In genomic region chr9:96436456-96437126, GRCh38 we compare ENCODE assay signal across 21 cellular contexts. TPM values are rescaled to one million over a fixed set of nuclear protein-coding genes. Genes with fewer than 3 reads are reported as not detected.
DNase-seq lines count a peak whose midpoint lies in the region; ATAC-seq, FAIRE-seq and TF ChIP-seq lines count a peak whose summit lies in the region.
"Had no signal": no experiment of that assay in that cellular context is flagged by ENCODE, and none has a peak within 500 bp of the region (broad histone marks: within the 10 kb centered on the region; RNA-seq: fewer than 3 reads in every experiment).

No MANE protein-coding gene starts in this region.

- TF ChIP-seq POLR2A in K562 (conservative IDR thresholded peaks at IDR 0.05), result no peak
- TF ChIP-seq POLR2A in right lobe of liver (IDR thresholded peaks at IDR 0.05), result no peak
- no peak for TF ChIP-seq POLR2A in breast epithelium (IDR thresholded peaks at IDR 0.05)

- 50% methylated on average over 15 of the region's 15 CpGs for WGBS in K562 (ENCODE audit: insufficient coverage, low coverage, missing lambda C conversion rate)
- WGBS in right lobe of liver (ENCODE audit: insufficient coverage, low coverage, low lambda C conversion rate, missing lambda C conversion rate), result 66% methylated on average over 7 of the region's 15 CpGs

- H3K4me3 ChIP-seq in GM23338 (no peak overlapping the region), K562 (no peak overlapping the region), right lobe of liver (no peak overlapping the region), breast epithelium (no peak overlapping the region)
- H3K4me3 ChIP-seq: A549, HAP-1 had no signal

- no peaks in the 10 kb centered on the region for H3K79me2 ChIP-seq in GM23338 (replicated peaks; ENCODE audit: insufficient read depth)
- no peaks in the 10 kb centered on the region for H3K79me2 ChIP-seq in K562 (ENCODE audit: control insufficient read depth, insufficient read depth, low read length)

- BruUV-seq in K562 (replicated peaks; lab: Mats Ljungman, UMichigan), result no TSS peak

- H2AFZ ChIP-seq in GM23338 (peak overlapping the region; percentile 80), K562 (ENCODE audit: low read depth, low read length) (peak overlapping the region; percentile 14)

- H3K27ac Mint-ChIP-seq in GM23338, result no peak overlapping the region
- H3K27ac Mint-ChIP-seq in stimulated activated effector memory CD8-positive, alpha-beta T cell treated with anti-CD3 and anti-CD28 coated beads, Interleukin-12 subunit alpha, Interleukin-12 subunit beta, amount 100 ng/mL, for 72 hours, result no peak overlapping the region
- H3K27ac Mint-ChIP-seq: CD4-positive, alpha-beta T cell had no signal

- no peak for FAIRE-seq in K562 (lab: Jason Lieb, UNC)
- FAIRE-seq: A549, D721Med, H1, HTR-8/SVneo had no signal

- H3K4me2 ChIP-seq in GM23338 (no peak overlapping the region), K562 (ENCODE audit: insufficient read depth, low read length) (no peak overlapping the region)
- H3K4me2 ChIP-seq: A549, KMS-11 had no signal

- H3F3A ChIP-seq in GM23338 (replicated peaks; ENCODE audit: low read depth), result no peaks in the 10 kb centered on the region

- H3K9ac ChIP-seq in K562 (ENCODE audit: insufficient read depth in 1 of 2, low read depth in 2 of 2, low read length in 2 of 2), result peak overlapping the region in 1 of 2 experiments; percentile 54; a peak in 1 of 4 replicates
- H3K9ac ChIP-seq: KMS-11 had no signal

- no peaks in the 10 kb centered on the region for H3K9me2 ChIP-seq in GM23338 (ENCODE audit: insufficient read depth)

- H3K9me1 ChIP-seq in K562 (ENCODE audit: control insufficient read depth, insufficient read depth, low read length), result no peaks in the 10 kb centered on the region

- H3K9me3 ChIP-seq in K562 (replicated peaks; ENCODE audit: control insufficient read depth, insufficient read depth, low read depth, low read length) (0 out of 2 replicates have a peak, but pooled peaks cover 1% of the 10 kb centered on the region), right lobe of liver (no peaks in the 10 kb centered on the region), breast epithelium (no peaks in the 10 kb centered on the region)
- H3K9me3 ChIP-seq: Caco-2, HAP-1 had no signal

- CTCF ChIA-PET in K562 (lab: Yijun Ruan, JAX; ENCODE audit: low intra/inter-chr PET ratio), result no interaction called here

- H3K36me3 Mint-ChIP-seq in GM23338 (ENCODE audit: low read depth), result no peaks in the 10 kb centered on the region
- no peaks in the 10 kb centered on the region for H3K36me3 Mint-ChIP-seq in stimulated activated effector memory CD8-positive, alpha-beta T cell treated with anti-CD3 and anti-CD28 coated beads, Interleukin-12 subunit alpha, Interleukin-12 subunit beta, amount 100 ng/mL, for 72 hours

- no peaks in the 10 kb centered on the region for H3K4me1 ChIP-seq in GM23338 (ENCODE audit: insufficient read depth)
- no peaks in the 10 kb centered on the region; a peak in 1 of 5 replicates for H3K4me1 ChIP-seq in K562 (replicated peaks in 1 of 2; ENCODE audit: control insufficient read depth in 2 of 2, insufficient read depth in 2 of 2, low read length in 2 of 2)
- H3K4me1 ChIP-seq in right lobe of liver, result no peaks in the 10 kb centered on the region
- H3K4me1 ChIP-seq in breast epithelium, result no peaks in the 10 kb centered on the region
- H3K4me1 ChIP-seq: A549, Caco-2, HAP-1 had no signal

- H3K27ac ChIP-seq in GM23338 (ENCODE audit: low read depth), result no peak overlapping the region
- H3K27ac ChIP-seq in K562 (ENCODE audit: extremely low read depth, low read depth, low read length), result no peak overlapping the region
- no peak overlapping the region for H3K27ac ChIP-seq in right lobe of liver
- H3K27ac ChIP-seq in breast epithelium, result no peak overlapping the region
- H3K27ac ChIP-seq: 22Rv1, A549, C4-2B, HL-60, KMS-11 had no signal

- H3K27me3 ChIP-seq in GM23338 (ENCODE audit: insufficient read depth) (no peaks in the 10 kb centered on the region), K562 (ENCODE audit: control insufficient read depth in 2 of 2, insufficient read depth in 2 of 2, low read length in 2 of 2) (no peaks in the 10 kb centered on the region), right lobe of liver (no peaks in the 10 kb centered on the region), breast epithelium (no peaks in the 10 kb centered on the region)

- TF ChIP-seq CTCF in GM23338 (conservative IDR thresholded peaks at IDR 0.05; ENCODE audit: low read depth in 2 of 2) (no peak), K562 (IDR thresholded peaks at IDR 0.05 in 2 of 3, conservative IDR thresholded peaks at IDR 0.05 in 1 of 3; ENCODE audit: insufficient read depth in 2 of 3, low read depth in 1 of 3, low read length in 3 of 3) (no peak), right lobe of liver (IDR thresholded peaks at IDR 0.05) (no peak), breast epithelium (IDR thresholded peaks at IDR 0.05) (no peak)

- H4K20me1 ChIP-seq in GM23338 (replicated peaks; ENCODE audit: insufficient read depth) (no peaks in the 10 kb centered on the region), K562 (replicated peaks; ENCODE audit: control insufficient read depth, insufficient read depth, low read length) (no peaks in the 10 kb centered on the region)

- TF ChIP-seq EP300 in K562 (IDR thresholded peaks at IDR 0.05; ENCODE audit: low read length), result no peak

- intact Hi-C loops in K562 (cut with micrococcal nuclease), result no loop called here
- intact Hi-C loops in right lobe of liver (cut with DNase I), result no loop called here
- intact Hi-C loops in breast epithelium (cut with DNase I; ENCODE audit: low total_unique reads), result no loop called here

- POLR2A ChIA-PET in K562 (lab: Yijun Ruan, JAX), result interaction anchor here (3.2 kb wide), 1 partner anchor 12 kb away, joined by 12 read pairs; no protein-coding TSS in a partner anchor

- DNase-seq in GM23338 (ENCODE audit: low spot score) (no peak), K562 (ENCODE audit: extremely low read depth in 1 of 4, low spot score in 3 of 4) (no peak), right lobe of liver (peak; percentile 61 to 71 (median 69)), HT-29 (ENCODE audit: low spot score) (no peak), breast epithelium (ENCODE audit: low spot score in 2 of 2) (no peak)
- DNase-seq in stimulated activated effector memory CD8-positive, alpha-beta T cell treated with anti-CD3 and anti-CD28 coated beads, Interleukin-12 subunit alpha, Interleukin-12 subunit beta, amount 100 ng/mL, for 72 hours (ENCODE audit: low spot score in 2 of 2), result no peak
- DNase-seq: AML-193; Caco-2; CD4-positive, alpha-beta T cell; DMS79; GDM1 had no signal

- H3K4me3 Mint-ChIP-seq in GM23338, result no peak overlapping the region
- no peak overlapping the region for H3K4me3 Mint-ChIP-seq in stimulated activated effector memory CD8-positive, alpha-beta T cell treated with anti-CD3 and anti-CD28 coated beads, Interleukin-12 subunit alpha, Interleukin-12 subunit beta, amount 100 ng/mL, for 72 hours
- H3K4me3 Mint-ChIP-seq: CD4-positive, alpha-beta T cell had no signal

- no peak for TF ChIP-seq RAD21 in K562 (CRISPR knock-in tag; conservative IDR thresholded peaks at IDR 0.05 in 1 of 2, IDR thresholded peaks at IDR 0.05 in 1 of 2)

- H3K36me3 ChIP-seq in GM23338 (ENCODE audit: insufficient read depth) (no peaks in the 10 kb centered on the region), K562 (ENCODE audit: control insufficient read depth, insufficient read depth, low read length) (no peaks in the 10 kb centered on the region), right lobe of liver (no peaks in the 10 kb centered on the region), breast epithelium (no peaks in the 10 kb centered on the region)
- H3K36me3 ChIP-seq: HAP-1 had no signal

- no peaks in the 10 kb centered on the region for H3K9me3 Mint-ChIP-seq in GM23338
- no peaks in the 10 kb centered on the region for H3K9me3 Mint-ChIP-seq in stimulated activated effector memory CD8-positive, alpha-beta T cell treated with anti-CD3 and anti-CD28 coated beads, Interleukin-12 subunit alpha, Interleukin-12 subunit beta, amount 100 ng/mL, for 72 hours
- H3K9me3 Mint-ChIP-seq: CD4-positive, alpha-beta T cell had no signal

- in situ Hi-C loops in K562 (cut with MboI), result loop anchor here (25.0 kb wide), 1 partner anchor 226 kb away; the partner anchor contains the start of gene PRXL2C

- no peak for ATAC-seq in GM23338
- peak; percentile 44; the same call in 2 of the 3 replicates for ATAC-seq in K562
- peak; percentile 82 to 93 (median 82) for ATAC-seq in right lobe of liver
- peak; percentile 9 for ATAC-seq in stimulated activated effector memory CD8-positive, alpha-beta T cell treated with anti-CD3 and anti-CD28 coated beads, Interleukin-12 subunit alpha, Interleukin-12 subunit beta, amount 100 ng/mL, for 72 hours
- no peak for ATAC-seq in HG02759 (IDR thresholded peaks at IDR 0.05; ENCODE audit: unreplicated experiment)

- peaks cover 8% of the 10 kb centered on the region for H3K27me3 Mint-ChIP-seq in GM23338 (ENCODE audit: insufficient read depth, low read depth, poor library complexity)
- H3K27me3 Mint-ChIP-seq: CD4-positive, alpha-beta T cell had no signal

- no peaks in the 10 kb centered on the region for H3K4me1 Mint-ChIP-seq in GM23338
- H3K4me1 Mint-ChIP-seq in stimulated activated effector memory CD8-positive, alpha-beta T cell treated with anti-CD3 and anti-CD28 coated beads, Interleukin-12 subunit alpha, Interleukin-12 subunit beta, amount 100 ng/mL, for 72 hours, result peaks cover 11% of the 10 kb centered on the region

RNA-seq across cellular contexts. Expression of gene HABP4, which starts 13.4 kb away (rescaled TPM):
- total RNA-seq in GM23338 (2014; rRNA removed; shearing (Covaris generic)), result 7.7 and 9.9 TPM in 2 replicates
- polyA plus RNA-seq in GM23338 (2016; fragmentation: Nextera tagmentation; extraction: Ambion mirVana) (8.8 and 11.1 TPM in 2 replicates), K562 (2011; rRNA removed) (1.4 and 2.2 TPM in 2 replicates), K562 (2014; fragmentation: Illumina TruSeq; extraction: Trizol) (1.1 and 2.0 TPM in 2 replicates), K562 (2014; fragmentation: Nextera tagmentation; extraction: Ambion mirVana) (under 1 TPM; 0.38 to 0.52 TPM), K562 (2014; rRNA removed) (2.4 and 3.4 TPM in 2 replicates)
- total RNA-seq in K562 (2011; cell fraction: chromatin; rRNA removed; ENCODE audit: low replicate concordance), result 0.81 and 2.5 TPM in 2 replicates
- 0.66 and 0.83 TPM in 2 replicates for total RNA-seq in K562 (2011; cell fraction: nucleolus; rRNA removed)
- total RNA-seq in K562 (2011; cell fraction: nucleoplasm; rRNA removed), result 1.8 and 2.4 TPM in 2 replicates
- total RNA-seq in K562 (2014; rRNA removed) (1.9 and 2.0 TPM in 2 replicates), K562 (2014; rRNA removed; fragmentation: Illumina TruSeq; extraction: Trizol) (1.8 and 2.0 TPM in 2 replicates), K562 (2015; rRNA removed; fragmentation: Illumina TruSeq; extraction: Trizol) (1.3 and 1.9 TPM in 2 replicates), K562 (2021) (1.9 and 2.1 TPM in 2 replicates), right lobe of liver (1 to 10 TPM; 1.4 to 6.2 (median 4.7) TPM), breast epithelium (10 to 100 TPM in 2 of 3 donors, 1 to 10 TPM in 1; 9.7 to 26.6 (median 22.3) TPM)
- polyA plus RNA-seq in K562 (2011; cell fraction: cytosol; rRNA removed), result 0.42 and 1.8 TPM in 2 replicates
- 0.85 and 1.7 TPM in 2 replicates for polyA plus RNA-seq in K562 (2011; cell fraction: nucleus; rRNA removed)
- polyA plus RNA-seq in K562 (2012), result 3.0 and 3.6 TPM in 2 replicates
- polyA minus RNA-seq in K562 (2011; rRNA and poly(A)+ RNA removed), result 0.70 and 1.3 TPM in 2 replicates
- 0.29 and 0.73 TPM in 2 replicates for polyA minus RNA-seq in K562 (2011; cell fraction: cytosol; rRNA and poly(A)+ RNA removed)
- 0.13 and 0.56 TPM in 2 replicates for polyA minus RNA-seq in K562 (2011; cell fraction: nucleus; rRNA and poly(A)+ RNA removed)
- 3.3 and 5.0 TPM in 2 replicates for total RNA-seq in HT-29 (2014; rRNA removed; shearing (Covaris generic))

RNA-seq across cellular contexts. Expression of gene ZNF367, which starts 18.4 kb away (rescaled TPM):
- 11.5 and 12.3 TPM in 2 replicates for total RNA-seq in GM23338 (2014; rRNA removed; shearing (Covaris generic))
- polyA plus RNA-seq in GM23338 (2016; fragmentation: Nextera tagmentation; extraction: Ambion mirVana), result 2.5 and 3.6 TPM in 2 replicates
- 5.9 and 11.7 TPM in 2 replicates for total RNA-seq in K562 (2011; cell fraction: chromatin; rRNA removed; ENCODE audit: low replicate concordance)
- total RNA-seq in K562 (2011; cell fraction: nucleolus; rRNA removed), result 5.3 and 6.2 TPM in 2 replicates
- 7.2 and 10.0 TPM in 2 replicates for total RNA-seq in K562 (2011; cell fraction: nucleoplasm; rRNA removed)
- total RNA-seq in K562 (2014; rRNA removed), result 12.4 and 13.2 TPM in 2 replicates
- 11.8 and 13.2 TPM in 2 replicates for total RNA-seq in K562 (2014; rRNA removed; fragmentation: Illumina TruSeq; extraction: Trizol)
- total RNA-seq in K562 (2015; rRNA removed; fragmentation: Illumina TruSeq; extraction: Trizol), result 12.6 and 14.4 TPM in 2 replicates
- 13.1 and 13.2 TPM in 2 replicates for total RNA-seq in K562 (2021)
- polyA plus RNA-seq in K562 (2011; rRNA removed), result 7.3 and 9.1 TPM in 2 replicates
- 3.0 and 3.3 TPM in 2 replicates for polyA plus RNA-seq in K562 (2011; cell fraction: cytosol; rRNA removed)
- 6.6 and 7.8 TPM in 2 replicates for polyA plus RNA-seq in K562 (2011; cell fraction: nucleus; rRNA removed)
- polyA plus RNA-seq in K562 (2012), result 6.5 and 7.2 TPM in 2 replicates
- 9.4 and 10.0 TPM in 2 replicates for polyA plus RNA-seq in K562 (2014; fragmentation: Illumina TruSeq; extraction: Trizol)
- 1 to 10 TPM; 2.7 TPM for polyA plus RNA-seq in K562 (2014; fragmentation: Nextera tagmentation; extraction: Ambion mirVana)
- polyA plus RNA-seq in K562 (2014; rRNA removed), result 9.9 and 10.8 TPM in 2 replicates
- 5.4 and 6.1 TPM in 2 replicates for polyA minus RNA-seq in K562 (2011; rRNA and poly(A)+ RNA removed)
- 3.6 TPM in 2 replicates for polyA minus RNA-seq in K562 (2011; cell fraction: cytosol; rRNA and poly(A)+ RNA removed)
- polyA minus RNA-seq in K562 (2011; cell fraction: nucleus; rRNA and poly(A)+ RNA removed), result 6.5 and 6.6 TPM in 2 replicates
- total RNA-seq in right lobe of liver, result 1 to 10 TPM in 5 of 6 experiments, under 1 TPM in 1; 0.73 to 9.2 (median 2.6) TPM
- 18.7 and 22.0 TPM in 2 replicates for total RNA-seq in HT-29 (2014; rRNA removed; shearing (Covaris generic))
- total RNA-seq in breast epithelium, result 1 to 10 TPM in 2 of 3 donors, under 1 TPM in 1; 0.98 to 1.8 (median 1.2) TPM

RNA-seq across cellular contexts. Expression of gene SLC35D2, which starts 53.1 kb away (rescaled TPM):
- total RNA-seq in GM23338 (2014; rRNA removed; shearing (Covaris generic)), result 11.6 and 14.4 TPM in 2 replicates
- polyA plus RNA-seq in GM23338 (2016; fragmentation: Nextera tagmentation; extraction: Ambion mirVana) (7.8 and 8.2 TPM in 2 replicates), K562 (2011; rRNA removed) (11.2 and 14.9 TPM in 2 replicates), K562 (2014; fragmentation: Illumina TruSeq; extraction: Trizol) (12.1 and 12.7 TPM in 2 replicates), K562 (2014; fragmentation: Nextera tagmentation; extraction: Ambion mirVana) (1 to 10 TPM; 2.9 to 3.2 TPM), K562 (2014; rRNA removed) (9.0 and 14.1 TPM in 2 replicates)
- total RNA-seq in K562 (2011; cell fraction: chromatin; rRNA removed; ENCODE audit: low replicate concordance), result 10.4 and 12.2 TPM in 2 replicates
- 7.6 and 8.5 TPM in 2 replicates for total RNA-seq in K562 (2011; cell fraction: nucleolus; rRNA removed)
- total RNA-seq in K562 (2011; cell fraction: nucleoplasm; rRNA removed), result 13.0 and 19.7 TPM in 2 replicates
- total RNA-seq in K562 (2014; rRNA removed) (7.9 and 8.0 TPM in 2 replicates), K562 (2014; rRNA removed; fragmentation: Illumina TruSeq; extraction: Trizol) (11.8 and 13.9 TPM in 2 replicates), K562 (2015; rRNA removed; fragmentation: Illumina TruSeq; extraction: Trizol) (12.9 and 13.2 TPM in 2 replicates), K562 (2021) (10.6 and 11.7 TPM in 2 replicates), right lobe of liver (10 to 100 TPM; 28.9 to 48.1 (median 34.3) TPM), breast epithelium (10 to 100 TPM; 21.2 to 25.6 (median 21.3) TPM)
- polyA plus RNA-seq in K562 (2011; cell fraction: cytosol; rRNA removed), result 8.2 and 13.3 TPM in 2 replicates
- 8.4 and 9.7 TPM in 2 replicates for polyA plus RNA-seq in K562 (2011; cell fraction: nucleus; rRNA removed)
- 14.5 and 32.7 TPM in 2 replicates for polyA plus RNA-seq in K562 (2012)
- 8.9 and 9.0 TPM in 2 replicates for polyA minus RNA-seq in K562 (2011; rRNA and poly(A)+ RNA removed)
- polyA minus RNA-seq in K562 (2011; cell fraction: cytosol; rRNA and poly(A)+ RNA removed), result 5.2 and 5.9 TPM in 2 replicates
- polyA minus RNA-seq in K562 (2011; cell fraction: nucleus; rRNA and poly(A)+ RNA removed), result 2.2 and 4.7 TPM in 2 replicates
- total RNA-seq in HT-29 (2014; rRNA removed; shearing (Covaris generic)), result 25.0 and 25.2 TPM in 2 replicates

Comparison
In these comparisons a context has a peak if more than half of its experiments do, and no peak if none do; other contexts are left out.
1. ATAC-seq: peak in K562 (single experiment), right lobe of liver (4 of 4) and stimulated activated effector memory CD8-positive, alpha-beta T cell treated with anti-CD3 and anti-CD28 coated beads, Interleukin-12 subunit alpha, Interleukin-12 subunit beta, amount 100 ng/mL, for 72 hours (single experiment); none in GM23338 (single experiment) and HG02759 (single experiment).
2. DNase-seq: peak in right lobe of liver (3 of 3); none in GM23338 (single experiment), K562 (0 of 4), stimulated activated effector memory CD8-positive, alpha-beta T cell treated with anti-CD3 and anti-CD28 coated beads, Interleukin-12 subunit alpha, Interleukin-12 subunit beta, amount 100 ng/mL, for 72 hours (0 of 2), HT-29 (single experiment) and breast epithelium (0 of 2).